ENCODE assay signal across 1 cellular context in the genomic region with DNA sequence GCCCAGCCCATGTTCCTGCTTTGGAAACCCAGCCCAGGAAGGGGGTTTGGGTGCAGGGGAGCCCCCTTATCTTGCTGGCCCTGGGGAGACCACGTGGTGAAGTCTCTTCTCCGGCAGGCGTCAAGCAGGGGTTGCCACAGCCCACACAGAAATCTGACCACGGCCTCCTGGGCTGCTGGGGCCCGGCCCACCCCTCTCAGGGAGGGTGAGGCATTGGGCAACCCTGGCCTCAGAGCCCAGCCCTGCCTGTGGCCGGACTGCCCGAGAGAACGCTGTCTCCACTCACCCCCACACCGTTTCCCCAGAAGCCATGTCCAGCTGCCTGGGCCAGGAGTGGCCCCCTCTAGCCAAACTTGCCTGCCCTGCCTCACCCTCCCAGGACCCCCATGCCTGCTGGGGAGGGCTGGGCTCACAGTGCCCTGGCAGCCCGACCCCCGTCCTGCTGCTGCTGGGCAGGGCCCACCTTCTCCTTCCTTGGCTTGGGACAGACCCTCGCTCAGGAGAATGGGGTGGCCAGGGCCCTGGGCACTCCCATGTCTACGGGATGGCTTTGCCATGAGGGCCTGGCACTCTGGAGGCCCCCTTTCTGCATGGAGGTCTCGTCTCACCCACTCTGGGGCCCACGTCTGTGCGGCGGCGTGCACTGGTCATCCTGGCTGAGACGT.
TF ChIP-seq lines count a peak whose summit lies in the region.

No MANE protein-coding gene starts in this region.

TF ChIP-seq in K562, 482 proteins besides CTCF, POLR2A, EP300 and RAD21:
- no peak for TF ChIP-seq GABPA (tag; conservative IDR thresholded peaks at IDR 0.05; ENCODE audit: low read depth)
- TF ChIP-seq POLR2G (IDR thresholded peaks at IDR 0.05; ENCODE audit: low read depth, low read length), result 0 out of 2 replicates have a peak, but pooled peaks have one; percentile 6
- TF ChIP-seq, protein P1, sequence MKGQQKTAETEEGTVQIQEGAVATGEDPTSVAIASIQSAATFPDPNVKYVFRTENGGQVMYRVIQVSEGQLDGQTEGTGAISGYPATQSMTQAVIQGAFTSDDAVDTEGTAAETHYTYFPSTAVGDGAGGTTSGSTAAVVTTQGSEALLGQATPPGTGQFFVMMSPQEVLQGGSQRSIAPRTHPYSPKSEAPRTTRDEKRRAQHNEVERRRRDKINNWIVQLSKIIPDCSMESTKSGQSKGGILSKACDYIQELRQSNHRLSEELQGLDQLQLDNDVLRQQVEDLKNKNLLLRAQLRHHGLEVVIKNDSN (CRISPR knock-in tag; IDR thresholded peaks at IDR 0.05), result 0 out of 2 replicates have a peak, but pooled peaks have one; percentile 23
- TF ChIP-seq, protein P2, sequence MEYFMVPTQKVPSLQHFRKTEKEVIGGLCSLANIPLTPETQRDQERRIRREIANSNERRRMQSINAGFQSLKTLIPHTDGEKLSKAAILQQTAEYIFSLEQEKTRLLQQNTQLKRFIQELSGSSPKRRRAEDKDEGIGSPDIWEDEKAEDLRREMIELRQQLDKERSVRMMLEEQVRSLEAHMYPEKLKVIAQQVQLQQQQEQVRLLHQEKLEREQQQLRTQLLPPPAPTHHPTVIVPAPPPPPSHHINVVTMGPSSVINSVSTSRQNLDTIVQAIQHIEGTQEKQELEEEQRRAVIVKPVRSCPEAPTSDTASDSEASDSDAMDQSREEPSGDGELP (CRISPR knock-in tag; IDR thresholded peaks at IDR 0.05; ENCODE audit: borderline replicate concordance), result 0 out of 2 replicates have a peak, but pooled peaks have one; percentile 12
